Comparison of ENCODE assay signal across 8 cellular contexts in the genomic region with DNA sequence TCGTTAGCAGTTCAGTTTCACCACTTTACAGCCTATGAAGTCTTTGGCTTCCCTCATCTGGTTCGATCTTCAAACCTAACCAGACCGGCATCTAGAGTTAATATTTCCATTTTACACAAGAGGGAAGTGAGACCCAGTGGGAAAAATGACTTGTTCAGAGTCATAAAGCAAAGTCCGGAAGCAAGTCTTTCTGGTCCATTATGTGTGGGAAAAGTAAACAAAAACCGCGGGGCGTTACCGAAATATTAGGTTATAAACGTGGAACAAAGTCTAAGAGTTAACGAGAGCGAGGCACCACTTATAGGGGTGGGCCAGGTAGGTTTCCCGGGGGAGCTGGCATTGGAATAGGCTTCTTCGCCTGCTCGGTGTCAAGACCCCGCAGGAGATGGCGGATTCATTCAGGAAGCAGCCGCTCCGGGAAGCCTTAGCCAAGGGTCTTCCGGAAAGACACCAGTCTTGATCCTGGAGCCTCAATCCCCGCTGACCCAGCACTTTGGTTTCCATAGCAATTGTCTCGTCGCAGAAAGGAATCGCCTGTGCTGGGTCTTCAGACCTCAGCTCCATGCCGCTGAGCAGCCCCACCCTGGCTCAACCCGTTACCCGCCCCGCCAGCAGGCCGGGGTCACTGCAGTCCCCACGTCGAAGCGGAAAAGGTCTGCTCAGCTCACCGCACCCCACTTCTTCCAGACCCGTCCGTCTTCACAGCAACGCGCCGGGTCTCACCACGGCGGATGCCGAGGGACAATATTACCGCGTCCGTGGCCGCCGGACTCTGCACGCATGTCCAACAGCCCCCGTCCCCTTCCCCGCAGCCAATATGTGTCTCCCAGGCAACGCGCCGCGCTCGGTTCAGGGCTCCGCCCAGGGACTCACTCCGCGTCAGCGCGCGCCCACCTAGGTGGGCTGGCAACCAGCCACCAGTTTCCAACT. TPM values are rescaled to one million over a fixed set of nuclear protein-coding genes. Genes with fewer than 3 reads are reported as not detected.
DNase-seq lines count a peak whose midpoint lies in the region; ATAC-seq and TF ChIP-seq lines count a peak whose summit lies in the region.
"Had no signal": no experiment of that assay in that cellular context is flagged by ENCODE, and none has a peak within 500 bp of the region (broad histone marks: within the 10 kb centered on the region; RNA-seq: fewer than 3 reads in every experiment).

Gene C5orf52, plus strand, starts transcription at position 872 of the 930 bp plus-strand sequence. CDS start 82 bp downstream, outside the sequence.

- no peaks in the 10 kb centered on the region for H3K36me3 Mint-ChIP-seq in activated T-cell treated with anti-CD3 and anti-CD28 coated beads, Interleukin-2, amount 50 U/mL, for 4 hours (ENCODE audit: insufficient read depth)

- peak within 1 kb of the TSS; percentile 87 for H3K4me3 Mint-ChIP-seq in activated T-cell treated with anti-CD3 and anti-CD28 coated beads, Interleukin-2, amount 50 U/mL, for 4 hours

- peaks cover 6% of the 10 kb centered on the region for H3K4me1 ChIP-seq in osteoblast (ENCODE audit: insufficient read depth, low read length)

- no peak for TF ChIP-seq CTCF in osteoblast (IDR thresholded peaks at IDR 0.05; ENCODE audit: extremely low read depth, low read depth, low read length)

- peak; percentile 52 for ATAC-seq in GM18511 (IDR thresholded peaks at IDR 0.05; ENCODE audit: unreplicated experiment)
- peak; percentile 59 to 66 for ATAC-seq in activated T-cell treated with anti-CD3 and anti-CD28 coated beads, Interleukin-2, amount 50 U/mL, for 4 hours
- no peak for ATAC-seq in HG03457 (IDR thresholded peaks at IDR 0.05; ENCODE audit: unreplicated experiment)

- no peaks in the 10 kb centered on the region for H4K20me1 ChIP-seq in osteoblast (ENCODE audit: insufficient read depth, low read length)

- peak within 1 kb of the TSS; percentile 89 for H3K4me3 ChIP-seq in osteoblast (ENCODE audit: insufficient read depth, low read length)

- H2AFZ ChIP-seq in osteoblast (ENCODE audit: low read length) = peak within 1 kb of the TSS; percentile 96

- H3K27me3 Mint-ChIP-seq in activated T-cell treated with anti-CD3 and anti-CD28 coated beads, Interleukin-2, amount 50 U/mL, for 4 hours (ENCODE audit: low read depth) = peaks cover 29% of the 10 kb centered on the region

- no peaks in the 10 kb centered on the region for H3K79me2 ChIP-seq in osteoblast (ENCODE audit: insufficient read depth, low read length)

- no peaks in the 10 kb centered on the region for H3K27me3 ChIP-seq in osteoblast (ENCODE audit: insufficient read depth, low read length)

- peak within 1 kb of the TSS; percentile 37 for H3K27ac ChIP-seq in osteoblast (ENCODE audit: low read depth, low read length)

- DNase-seq in KBM-7 (peak; percentile 40), foreskin melanocyte (peak; percentile 45), osteoblast (ENCODE audit: insufficient read length, low spot score, missing footprints) (peak; percentile 89)
- DNase-seq in activated T-cell treated with anti-CD3 and anti-CD28 coated beads, Interleukin-2, amount 50 U/mL, for 4 hours = peak; percentile 25
- DNase-seq in NK-92 treated with Interleukin-12 subunit alpha and Interleukin-12 subunit beta, amount 100 ng/mL, for 24 hours (lab: John Stamatoyannopoulos, UW) = no peak

- peaks cover 28% of the 10 kb centered on the region for H3K4me1 Mint-ChIP-seq in activated T-cell treated with anti-CD3 and anti-CD28 coated beads, Interleukin-2, amount 50 U/mL, for 4 hours (ENCODE audit: low read depth)

- no peaks in the 10 kb centered on the region for H3K36me3 ChIP-seq in osteoblast (ENCODE audit: insufficient read depth, low read length)

- in situ Hi-C loops in KBM-7 (cut with MboI; ENCODE audit: low pct_unique_long_range_greater_than_20kb, low sequenced_read_pairs) = no loop called here

- H3K9me3 ChIP-seq in osteoblast (ENCODE audit: low read depth, low read length) = no peaks in the 10 kb centered on the region

- peak within 1 kb of the TSS; percentile 86 for H3K4me2 ChIP-seq in osteoblast (ENCODE audit: insufficient read depth, low read length)

- no peaks in the 10 kb centered on the region for H3K9me3 Mint-ChIP-seq in activated T-cell treated with anti-CD3 and anti-CD28 coated beads, Interleukin-2, amount 50 U/mL, for 4 hours

RNA-seq across cellular contexts. Expression of gene C5orf52, which starts in this region (rescaled TPM):
- total RNA-seq in activated T-cell treated with anti-CD3 and anti-CD28 coated beads, Interleukin-2, amount 50 U/mL, for 4 hours = not detected
- total RNA-seq in osteoblast = not detected in 2 replicates
- total RNA-seq: temporal lobe had no signal

Comparison
In these comparisons a context has a peak if more than half of its experiments do, and no peak if none do; other contexts are left out.
1. Peak in DNase-seq and ATAC-seq in activated T-cell treated with anti-CD3 and anti-CD28 coated beads, Interleukin-2, amount 50 U/mL, for 4 hours; RNA of the gene not detected or under 1 TPM.
2. Peak in DNase-seq, H3K4me3 ChIP-seq, H3K27ac ChIP-seq and H3K4me2 ChIP-seq in osteoblast; RNA of the gene not detected or under 1 TPM.